Comparison of ENCODE assay signal across 13 cellular contexts in genomic region chr17:57259817-57260216, GRCh38. TPM values are rescaled to one million over a fixed set of nuclear protein-coding genes. Genes with fewer than 3 reads are reported as not detected.
DNase-seq lines count a peak whose midpoint lies in the region; ATAC-seq and TF ChIP-seq lines count a peak whose summit lies in the region.
"Had no signal": no experiment of that assay in that cellular context is flagged by ENCODE, and none has a peak within 500 bp of the region (broad histone marks: within the 10 kb centered on the region; RNA-seq: fewer than 3 reads in every experiment).

No MANE protein-coding gene starts in this region.

- peak overlapping the region; percentile 78 for H2BK120ac ChIP-seq in H9 (ENCODE audit: low read depth, low read length, poor library complexity, severe bottlenecking)

- no peaks in the 10 kb centered on the region for H4K20me1 ChIP-seq in H9 (ENCODE audit: control insufficient read depth, insufficient read depth, insufficient read length)

- peak overlapping the region; percentile 80; the same call in 1 of the 2 replicates for H3K4ac ChIP-seq in H9 (ENCODE audit: low read depth, low read length)

- peak overlapping the region; percentile 73 for H3K4me2 ChIP-seq in H9 (ENCODE audit: insufficient read depth, insufficient read length, low read length)

- H3K4me3 ChIP-seq in CD4-positive, CD25-positive, alpha-beta regulatory T cell (ENCODE audit: low read depth, low read length) = peak overlapping the region; percentile 97
- H3K4me3 ChIP-seq: SJCRH30 had no signal

- peaks cover 56% of the 10 kb centered on the region for H3K4me1 ChIP-seq in CD4-positive, CD25-positive, alpha-beta regulatory T cell (ENCODE audit: control insufficient read depth, insufficient read depth, low read length, poor library complexity, severe bottlenecking)
- H3K4me1 ChIP-seq in H9 (ENCODE audit: insufficient read depth, low read length) = peaks cover 15% of the 10 kb centered on the region

- POLR2A ChIA-PET in activated CD8-positive, alpha-beta T cell treated with anti-CD3 and anti-CD28 coated beads for 36 hours (lab: Charles Lee) = interaction anchor here (1.3 kb wide), 1 partner anchor 18 kb away, joined by 4 read pairs; no protein-coding TSS in a partner anchor

- H3K23ac ChIP-seq in H9 (ENCODE audit: insufficient read length, low read depth, low read length) = no peak overlapping the region

- H3K36me3 ChIP-seq in CD4-positive, CD25-positive, alpha-beta regulatory T cell (ENCODE audit: control insufficient read depth, insufficient read depth, low read length) = peaks cover 27% of the 10 kb centered on the region

- H3K36me3 Mint-ChIP-seq in CD4-positive, CD25-positive, alpha-beta regulatory T cell = peaks cover 36% of the 10 kb centered on the region
- H3K36me3 Mint-ChIP-seq in H9 (ENCODE audit: insufficient read depth in 1 of 3, low read depth in 3 of 3) (peaks cover 31 to 54% (median 44%) of the 10 kb centered on the region in 3 experiments; a peak in 6 of 7 replicates), mesothelial cell of epicardium (peaks cover 28% of the 10 kb centered on the region)
- H3K36me3 Mint-ChIP-seq in activated CD8-positive, alpha-beta T cell treated with anti-CD3 and anti-CD28 coated beads for 36 hours (ENCODE audit: low read depth) = peaks cover 56% of the 10 kb centered on the region

- H3K23me2 ChIP-seq in H9 (ENCODE audit: insufficient read length, low read depth, low read length, poor library complexity, severe bottlenecking) = peaks cover 21% of the 10 kb centered on the region

- H3K14ac ChIP-seq in H9 (ENCODE audit: insufficient read depth, low read length) = peak overlapping the region; percentile 89; the same call in 1 of the 2 replicates

- peak overlapping the region; percentile 94 for H3K18ac ChIP-seq in H9 (ENCODE audit: insufficient read length, low read depth, low read length)

- H3K9ac ChIP-seq in H9 (ENCODE audit: extremely low read depth, insufficient read length, low read length) = no peak overlapping the region

- H2BK15ac ChIP-seq in H9 (ENCODE audit: low read depth, low read length) = no peak overlapping the region

- TF ChIP-seq CTCF in H9 (conservative IDR thresholded peaks at IDR 0.05) (no peak), mesothelial cell of epicardium (IDR thresholded peaks at IDR 0.05; ENCODE audit: unreplicated experiment) (no peak)
- no peak for TF ChIP-seq CTCF in activated CD8-positive, alpha-beta T cell treated with anti-CD3 and anti-CD28 coated beads for 36 hours (IDR thresholded peaks at IDR 0.05)

- CTCF ChIA-PET in activated CD8-positive, alpha-beta T cell treated with anti-CD3 and anti-CD28 coated beads for 36 hours (lab: Charles Lee) = interaction anchor here (0.7 to 6.1 kb wide), 5 partner anchors 11 to 524 kb away, joined by 3 to 54 read pairs (median 3); no protein-coding TSS in a partner anchor

- H3K27ac Mint-ChIP-seq in CD4-positive, CD25-positive, alpha-beta regulatory T cell = peak overlapping the region in 1 of 3 donors; percentile 56
- H3K27ac Mint-ChIP-seq in H9 = peak overlapping the region; percentile 94 to 99 (median 95); a peak in 6 of 7 replicates
- no peak overlapping the region for H3K27ac Mint-ChIP-seq in activated CD8-positive, alpha-beta T cell treated with anti-CD3 and anti-CD28 coated beads for 36 hours
- no peak overlapping the region for H3K27ac Mint-ChIP-seq in mesothelial cell of epicardium

- H2AK5ac ChIP-seq in H9 (ENCODE audit: insufficient read length, low read length) = no peak overlapping the region

- H3T11ph ChIP-seq in H9 (ENCODE audit: low read length) = peak overlapping the region; percentile 98

- peaks cover 0 to 1% (median 0%) of the 10 kb centered on the region in 7 donors for H3K9me3 Mint-ChIP-seq in CD4-positive, CD25-positive, alpha-beta regulatory T cell
- H3K9me3 Mint-ChIP-seq in H9 = no peaks in the 10 kb centered on the region
- no peaks in the 10 kb centered on the region for H3K9me3 Mint-ChIP-seq in activated CD8-positive, alpha-beta T cell treated with anti-CD3 and anti-CD28 coated beads for 36 hours
- H3K9me3 Mint-ChIP-seq in mesothelial cell of epicardium = no peaks in the 10 kb centered on the region

- no peak overlapping the region for H4K5ac ChIP-seq in H9 (ENCODE audit: insufficient read length, low read depth, low read length)

- no peak for DNase-seq in CD4-positive, CD25-positive, alpha-beta regulatory T cell
- no peak for DNase-seq in H9
- no peak for DNase-seq in activated CD8-positive, alpha-beta T cell treated with anti-CD3 and anti-CD28 coated beads for 36 hours
- no peak for DNase-seq in mesothelial cell of epicardium (ENCODE audit: low spot score in 2 of 2, unreplicated experiment in 2 of 2)
- no peak for DNase-seq in dermis blood vessel endothelial cell
- DNase-seq in C1 segment of cervical spinal cord (lab: John Stamatoyannopoulos, UW) = no peak
- DNase-seq in pons (ENCODE audit: low spot score) = no peak
- DNase-seq: activated CD4-positive, alpha-beta T cell treated with anti-CD3 and anti-CD28 coated beads for 48 hours; amniotic stem cell; SJCRH30; stimulated activated CD4-positive, alpha-beta T cell treated with anti-CD3 and anti-CD28 coated beads, Interleukin-2, amount 100 ng/mL, for 48 hours; substantia nigra had no signal

- no peaks in the 10 kb centered on the region for H3K79me1 ChIP-seq in H9 (ENCODE audit: insufficient read depth, low read depth, low read length, poor library complexity, severe bottlenecking)

- intact Hi-C loops in activated CD8-positive, alpha-beta T cell treated with anti-CD3 and anti-CD28 coated beads for 36 hours (cut with micrococcal nuclease) = no loop called here

- H2BK5ac ChIP-seq in H9 (ENCODE audit: insufficient read length, low read length) = no peak overlapping the region

- H3K79me2 ChIP-seq in H9 (ENCODE audit: insufficient read depth, low read length) = no peaks in the 10 kb centered on the region

- ATAC-seq in CD4-positive, CD25-positive, alpha-beta regulatory T cell (ENCODE audit: low read depth in 2 of 2) = no peak
- no peak for ATAC-seq in activated CD8-positive, alpha-beta T cell treated with anti-CD3 and anti-CD28 coated beads for 36 hours
- no peak for ATAC-seq in HG02885 (IDR thresholded peaks at IDR 0.05; ENCODE audit: poor library complexity, unreplicated experiment)

- H3K9me3 ChIP-seq in CD4-positive, CD25-positive, alpha-beta regulatory T cell (ENCODE audit: control insufficient read depth in 2 of 2, low read length in 2 of 2) = no peaks in the 10 kb centered on the region
- H3K9me3 ChIP-seq in H9 (ENCODE audit: control insufficient read depth, low read depth, low read length) = no peaks in the 10 kb centered on the region
- H3K9me3 ChIP-seq: SJCRH30 had no signal

- peak overlapping the region in 3 of 4 donors; percentile 97 to 100 (median 99) for H3K4me3 Mint-ChIP-seq in CD4-positive, CD25-positive, alpha-beta regulatory T cell
- H3K4me3 Mint-ChIP-seq in H9 = peak overlapping the region; percentile 81 to 89
- peak overlapping the region; percentile 83 for H3K4me3 Mint-ChIP-seq in activated CD8-positive, alpha-beta T cell treated with anti-CD3 and anti-CD28 coated beads for 36 hours
- peak overlapping the region; percentile 79 for H3K4me3 Mint-ChIP-seq in mesothelial cell of epicardium

- H3K27ac ChIP-seq in CD4-positive, CD25-positive, alpha-beta regulatory T cell (ENCODE audit: insufficient read depth, low read length, poor library complexity, severe bottlenecking) = no peak overlapping the region
- H3K27ac ChIP-seq in H9 (ENCODE audit: insufficient read length, low read depth, low read length) = peak overlapping the region; percentile 49
- H3K27ac ChIP-seq: SJCRH30 had no signal

- H2AFZ ChIP-seq in H9 (ENCODE audit: low read length) = no peak overlapping the region

- H2BK12ac ChIP-seq in H9 (ENCODE audit: insufficient read length, low read depth, low read length) = no peak overlapping the region

- H2BK20ac ChIP-seq in H9 (ENCODE audit: low read depth, low read length, poor library complexity, severe bottlenecking) = peak overlapping the region; percentile 76

- H3K56ac ChIP-seq in H9 (ENCODE audit: insufficient read length, low read depth, low read length) = no peak overlapping the region

- H3K27me3 ChIP-seq in CD4-positive, CD25-positive, alpha-beta regulatory T cell (ENCODE audit: control insufficient read depth, insufficient read depth, low read length) = no peaks in the 10 kb centered on the region
- peaks cover 3% of the 10 kb centered on the region for H3K27me3 ChIP-seq in H9 (ENCODE audit: insufficient read depth, low read length)
- H3K27me3 ChIP-seq: SJCRH30 had no signal

- WGBS in H9 (ENCODE audit: extremely low coverage, insufficient read length, low lambda C conversion rate) = no CpG with 5 or more reads among the region's 4 CpGs

- no peak overlapping the region for H4K8ac ChIP-seq in H9 (replicated peaks; ENCODE audit: insufficient read length, low read depth, low read length)

- peaks cover 4% of the 10 kb centered on the region for H3K27me3 Mint-ChIP-seq in CD4-positive, CD25-positive, alpha-beta regulatory T cell
- H3K27me3 Mint-ChIP-seq in H9 (ENCODE audit: low read depth) = peaks cover 11% of the 10 kb centered on the region
- H3K27me3 Mint-ChIP-seq in activated CD8-positive, alpha-beta T cell treated with anti-CD3 and anti-CD28 coated beads for 36 hours = no peaks in the 10 kb centered on the region
- no peaks in the 10 kb centered on the region for H3K27me3 Mint-ChIP-seq in mesothelial cell of epicardium (ENCODE audit: low read depth)

- no peak overlapping the region for H4K91ac ChIP-seq in H9 (ENCODE audit: insufficient read length, low read depth, low read length)

- peaks cover 40 to 74% (median 58%) of the 10 kb centered on the region in 4 donors for H3K4me1 Mint-ChIP-seq in CD4-positive, CD25-positive, alpha-beta regulatory T cell
- H3K4me1 Mint-ChIP-seq in H9 (peaks cover 52 to 73% of the 10 kb centered on the region in 2 experiments), mesothelial cell of epicardium (peaks cover 59% of the 10 kb centered on the region)
- H3K4me1 Mint-ChIP-seq in activated CD8-positive, alpha-beta T cell treated with anti-CD3 and anti-CD28 coated beads for 36 hours (ENCODE audit: low read depth) = peaks cover 64% of the 10 kb centered on the region

RNA-seq across cellular contexts. Expression of gene MSI2, which starts 3.5 kb away (rescaled TPM):
- total RNA-seq in CD4-positive, CD25-positive, alpha-beta regulatory T cell = 177 TPM
- 1 to 10 TPM; 3.2 to 6.5 (median 3.3) TPM for polyA plus RNA-seq in CD4-positive, CD25-positive, alpha-beta regulatory T cell
- total RNA-seq in H9 (2021) (82.6 and 98.5 TPM in 2 replicates), mesothelial cell of epicardium (136 to 144 TPM (median 140 TPM) in 3 replicates), dermis blood vessel endothelial cell (16.8 and 17.2 TPM in 2 replicates)
- total RNA-seq in activated CD8-positive, alpha-beta T cell treated with anti-CD3 and anti-CD28 coated beads for 36 hours = 10 to 100 TPM; 59.6 to 61.7 TPM

Comparison
In these comparisons a context has a peak if more than half of its experiments do, and no peak if none do; other contexts are left out.
1. H3K27ac Mint-ChIP-seq: peak in H9 (3 of 3); none in activated CD8-positive, alpha-beta T cell treated with anti-CD3 and anti-CD28 coated beads for 36 hours (single experiment) and mesothelial cell of epicardium (single experiment).
2. Peak in every context shown above with its lines, with median percentiles within 50 percentile points of each other: H3K4me3 Mint-ChIP-seq.